9 cellular contexts compared by ENCODE assay signal in genomic region chr6:33415831-33416230, GRCh38. TPM values are rescaled to one million over a fixed set of nuclear protein-coding genes. Genes with fewer than 3 reads are reported as not detected.
DNase-seq lines count a peak whose midpoint lies in the region; ATAC-seq and TF ChIP-seq lines count a peak whose summit lies in the region.
"Had no signal": no experiment of that assay in that cellular context is flagged by ENCODE, and none has a peak within 500 bp of the region (broad histone marks: within the 10 kb centered on the region; RNA-seq: fewer than 3 reads in every experiment).

No MANE protein-coding gene starts in this region.

- peaks cover 62% of the 10 kb centered on the region for H3K4me1 Mint-ChIP-seq in osteocyte (ENCODE audit: unreplicated experiment)

- H3K27ac Mint-ChIP-seq in osteocyte (ENCODE audit: unreplicated experiment) = no peak overlapping the region

- DNase-seq in RWPE1 (ENCODE audit: low spot score) (no peak), epithelial cell of prostate (ENCODE audit: low read depth, low spot score) (no peak), osteocyte (ENCODE audit: extremely low spot score, unreplicated experiment) (no peak), head of caudate nucleus (no peak), iPS-NIHi11 (ENCODE audit: low spot score) (no peak)
- DNase-seq: left colon had no signal

- H3K4me3 ChIP-seq in GM08714 (ENCODE audit: low read length) = peak overlapping the region; percentile 32; the same call in 1 of the 2 replicates

- H3K27me3 Mint-ChIP-seq in osteocyte (ENCODE audit: unreplicated experiment) = no peaks in the 10 kb centered on the region

- intact Hi-C loops in head of caudate nucleus (cut with DNase I) = loop anchor here (10.0 kb wide), 2 partner anchors 121 to 211 kb away; partner anchors contain the start of genes HSD17B8, RGL2, RING1 and RXRB

- H3K9me3 Mint-ChIP-seq in osteocyte (ENCODE audit: unreplicated experiment) = no peaks in the 10 kb centered on the region

- H3K4me3 Mint-ChIP-seq in osteocyte (ENCODE audit: unreplicated experiment) = peak overlapping the region; percentile 6

- H3K36me3 Mint-ChIP-seq in osteocyte (ENCODE audit: unreplicated experiment) = peaks cover 21% of the 10 kb centered on the region

- ATAC-seq in GM19452 (IDR thresholded peaks at IDR 0.05; ENCODE audit: unreplicated experiment) (no peak), HG02973 (IDR thresholded peaks at IDR 0.05; ENCODE audit: unreplicated experiment) (no peak)
- ATAC-seq: left colon had no signal

- TF ChIP-seq CTCF in RWPE1 (conservative IDR thresholded peaks at IDR 0.05; ENCODE audit: low read depth) (no peak), osteocyte (IDR thresholded peaks at IDR 0.05) (no peak)

- H3K27ac ChIP-seq in RWPE1 = peak overlapping the region; percentile 93
- peak overlapping the region; percentile 90 for H3K27ac ChIP-seq in epithelial cell of prostate

- CTCF ChIA-PET in RWPE1 (lab: Yijun Ruan, JAX) = interaction anchor here (0.5 to 0.8 kb wide), 2 partner anchors 10 to 21 kb away, joined by 3 read pairs; no protein-coding TSS in a partner anchor

- POLR2A ChIA-PET in RWPE1 (lab: Yijun Ruan, JAX; ENCODE audit: low non-redundant PET) = no interaction called here

RNA-seq across cellular contexts. Expression of gene CUTA, which starts 2.1 kb away (rescaled TPM):
- 302 and 325 TPM in 2 replicates for total RNA-seq in osteocyte

RNA-seq across cellular contexts. Expression of gene SYNGAP1, which starts 4.0 kb away (rescaled TPM):
- 30.7 and 34.7 TPM in 2 replicates for total RNA-seq in osteocyte

RNA-seq across cellular contexts. Expression of gene PHF1, which starts 5.0 kb away (rescaled TPM):
- total RNA-seq in osteocyte = 50.3 and 53.5 TPM in 2 replicates

RNA-seq across cellular contexts. Expression of gene KIFC1, which starts 24.2 kb away (rescaled TPM):
- total RNA-seq in osteocyte = 10.8 and 11.6 TPM in 2 replicates

RNA-seq across cellular contexts. Expression of gene ZBTB9, which starts 38.5 kb away (rescaled TPM):
- 7.0 and 7.5 TPM in 2 replicates for total RNA-seq in osteocyte
